In the genomic region with DNA sequence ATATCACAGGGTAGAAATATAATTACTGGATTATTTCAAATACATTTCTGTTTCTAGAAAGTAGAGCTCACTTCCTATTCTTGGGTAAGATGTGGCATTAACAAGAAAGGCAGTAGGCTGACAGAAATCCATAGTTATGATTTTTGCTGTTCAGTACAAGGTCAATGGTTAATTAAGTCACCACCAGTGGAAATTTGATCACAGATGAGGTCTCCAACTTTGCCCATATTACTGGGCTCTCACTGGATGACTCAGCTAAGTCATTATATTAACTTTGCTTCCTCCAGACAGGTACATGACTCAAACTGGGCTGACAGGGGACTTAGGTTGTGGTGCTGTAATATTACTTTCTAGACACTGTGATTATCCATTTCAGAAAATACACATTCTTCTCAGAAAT, we compare ENCODE assay signal across 16 cellular contexts.
A peak's percentile ranks its signal among the peaks of the same experiment; 100 is the strongest.
DNase-seq lines count a peak whose midpoint lies in the region; ATAC-seq and TF ChIP-seq lines count a peak whose summit lies in the region.
"Had no signal": no experiment of that assay in that cellular context is flagged by ENCODE, and none has a peak within 500 bp of the region (broad histone marks: within the 10 kb centered on the region; RNA-seq: fewer than 3 reads in every experiment).

No MANE protein-coding gene starts in this region.

- no peaks in the 10 kb centered on the region for H3K36me3 ChIP-seq in BE2C
- H3K36me3 ChIP-seq in Peyer's patch, result no peaks in the 10 kb centered on the region
- H3K36me3 ChIP-seq: heart right ventricle, tibial nerve had no signal

- H3K4me1 ChIP-seq in BE2C, result peaks cover 2% of the 10 kb centered on the region; the same call in 1 of the 2 replicates
- H3K4me1 ChIP-seq in Peyer's patch, result no peaks in the 10 kb centered on the region
- H3K4me1 ChIP-seq: heart right ventricle, tibial nerve had no signal

- H3K27me3 ChIP-seq in BE2C (no peaks in the 10 kb centered on the region), Peyer's patch (no peaks in the 10 kb centered on the region)
- H3K27me3 ChIP-seq: heart right ventricle, tibial nerve had no signal

- H3K9me3 ChIP-seq in BE2C (no peaks in the 10 kb centered on the region), Peyer's patch (no peaks in the 10 kb centered on the region)
- H3K9me3 ChIP-seq: heart right ventricle, tibial nerve had no signal

- H3K27ac ChIP-seq in Peyer's patch, result no peak overlapping the region
- H3K27ac ChIP-seq: coronary artery, heart right ventricle, tibial nerve had no signal

- ATAC-seq in GM18505 (IDR thresholded peaks at IDR 0.05; ENCODE audit: unreplicated experiment) (peak; percentile 90), GM21619 (IDR thresholded peaks at IDR 0.05; ENCODE audit: unreplicated experiment) (peak; percentile 78), HG03196 (IDR thresholded peaks at IDR 0.05; ENCODE audit: unreplicated experiment) (peak; percentile 81)
- ATAC-seq: activated CD4-positive, alpha-beta T cell treated with anti-CD3 and anti-CD28 coated beads for 36 hours; heart right ventricle had no signal

- TF ChIP-seq CTCF in astrocyte of the spinal cord (IDR thresholded peaks at IDR 0.05; ENCODE audit: low read depth, low read length), result no peak
- TF ChIP-seq CTCF in BE2C (IDR thresholded peaks at IDR 0.05; ENCODE audit: low read depth, low read length), result no peak
- TF ChIP-seq CTCF in Peyer's patch (IDR thresholded peaks at IDR 0.05), result no peak

- DNase-seq in astrocyte of the spinal cord (ENCODE audit: low read depth, low spot score), result peak; percentile 13
- no peak for DNase-seq in NCI-H524 (lab: John Stamatoyannopoulos, UW)
- DNase-seq in amygdala (lab: John Stamatoyannopoulos, UW), result no peak
- no peak for DNase-seq in BE2C
- DNase-seq in Peyer's patch, result no peak
- DNase-seq: activated CD4-positive, alpha-beta T cell treated with anti-CD3 and anti-CD28 coated beads for 36 hours; activated gamma-delta T cell; heart right ventricle; KBM-7; mesendoderm; NCI-H345 had no signal

- in situ Hi-C loops in astrocyte of the spinal cord (cut with HindIII; ENCODE audit: low sequenced_read_pairs), result no loop called here

- H3K4me3 ChIP-seq in astrocyte of the spinal cord (ENCODE audit: low read depth, low read length) (no peak overlapping the region), BE2C (ENCODE audit: low read depth, low read length) (no peak overlapping the region), Peyer's patch (no peak overlapping the region)
- H3K4me3 ChIP-seq: coronary artery, heart right ventricle, tibial nerve had no signal

- TF ChIP-seq POLR2A in GM18505 (IDR thresholded peaks at IDR 0.05; ENCODE audit: borderline replicate concordance, extremely low read depth, insufficient read depth, insufficient read length) (no peak), Peyer's patch (IDR thresholded peaks at IDR 0.05) (no peak)
